Comparison of ENCODE assay signal across 8 cellular contexts in genomic region chr12:64222011-64222765, GRCh38. TPM values are rescaled to one million over a fixed set of nuclear protein-coding genes. Genes with fewer than 3 reads are reported as not detected.
A peak's percentile ranks its signal among the peaks of the same experiment; 100 is the strongest.
DNase-seq lines count a peak whose midpoint lies in the region; ATAC-seq and TF ChIP-seq lines count a peak whose summit lies in the region.

Gene KICS2 (minus strand): TSS chr12:64222296. CDS start chr12:64222237, 59 bp downstream.

- TF ChIP-seq POLR2A in GM15510 (IDR thresholded peaks at IDR 0.05; ENCODE audit: borderline replicate concordance, extremely low read depth, insufficient read length) (peak; percentile 85), prostate gland (IDR thresholded peaks at IDR 0.05) (peak; percentile 65)

- H3K4me1 ChIP-seq in prostate gland (replicated peaks) (no peaks in the 10 kb centered on the region), urinary bladder (ENCODE audit: insufficient read depth) (no peaks in the 10 kb centered on the region)

- H3K36me3 ChIP-seq in prostate gland (no peaks in the 10 kb centered on the region), urinary bladder (ENCODE audit: insufficient read depth) (no peaks in the 10 kb centered on the region)

- H3K27ac ChIP-seq in prostate gland (peak within 1 kb of the TSS; percentile 83 to 87), urinary bladder (ENCODE audit: low read depth) (peak within 1 kb of the TSS; percentile 76)

- H3K4me3 ChIP-seq in prostate gland (peak within 1 kb of the TSS; percentile 75 to 87), urinary bladder (ENCODE audit: low read depth, low read length) (peak within 1 kb of the TSS; percentile 73)

- H3K9me3 ChIP-seq in prostate gland = no peaks in the 10 kb centered on the region

- ATAC-seq in HG02884 (IDR thresholded peaks at IDR 0.05; ENCODE audit: unreplicated experiment) (peak; percentile 95), left ventricle myocardium superior (peak; percentile 100)

- TF ChIP-seq CTCF in prostate gland (IDR thresholded peaks at IDR 0.05) = peak in 2 of 4 experiments; percentile 25 to 37

- under 1% methylated on average over 51 of the region's 56 CpGs for WGBS in prostate gland
- under 1% methylated on average over 56 of the region's 56 CpGs for WGBS in urinary bladder

- no peaks in the 10 kb centered on the region for H3K27me3 ChIP-seq in prostate gland (replicated peaks; ENCODE audit: insufficient read depth)

- intact Hi-C loops in left ventricle myocardium superior (cut with micrococcal nuclease) (no loop called here), prostate gland (cut with DNase I) (no loop called here)

- peak; percentile 67 for DNase-seq in NCI-H146 treated with DMSO at 0.1 percent for 48 hours (lab: John Stamatoyannopoulos, UW; ENCODE audit: unreplicated experiment)
- DNase-seq in T-helper 1 cell = peak; percentile 78 to 94 (median 83)
- DNase-seq in amniotic stem cell (lab: John Stamatoyannopoulos, UW) = peak; percentile 93
- DNase-seq in left ventricle myocardium superior = peak; percentile 97
- peak; percentile 90 for DNase-seq in prostate gland (ENCODE audit: low spot score)

RNA-seq across cellular contexts. Expression of gene KICS2, which starts in this region (rescaled TPM):
- total RNA-seq in left ventricle myocardium superior (2.7 TPM), prostate gland (10 to 100 TPM in 1 of 2 donors, 1 to 10 TPM in 1; 6.8 to 18.2 TPM), urinary bladder (5.7 TPM)
- polyA plus RNA-seq in urinary bladder = 3.3 TPM

Comparison
In these comparisons a context has a peak if more than half of its experiments do, and no peak if none do; other contexts are left out.
1. Peak in every context shown above with its lines: DNase-seq, ATAC-seq, H3K4me3 ChIP-seq and H3K27ac ChIP-seq.